ENCODE assay signal across 20 cellular contexts in the genomic region with DNA sequence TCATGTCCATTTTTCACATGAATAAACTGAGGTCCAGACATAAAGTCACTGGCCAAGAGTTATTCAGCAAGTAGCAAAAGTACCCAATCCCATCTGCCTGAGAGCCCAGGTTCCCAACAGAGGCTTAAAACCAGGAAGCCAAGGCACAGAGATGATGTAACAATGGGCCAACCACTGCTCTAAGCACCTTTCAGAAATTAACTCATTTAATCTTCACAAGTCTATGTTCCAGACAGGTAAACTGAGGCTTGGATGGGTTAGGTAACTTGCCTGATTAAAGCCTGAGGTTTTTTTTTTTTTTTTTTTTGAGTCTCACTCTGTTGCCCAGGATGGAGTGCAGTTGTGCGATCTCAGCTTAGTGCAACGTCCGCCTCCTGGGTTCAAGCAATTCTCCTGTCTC. TPM values are rescaled to one million over a fixed set of nuclear protein-coding genes. Genes with fewer than 3 reads are reported as not detected.
"Had no signal": no experiment of that assay in that cellular context is flagged by ENCODE, and none has a peak within 500 bp of the region (broad histone marks: within the 10 kb centered on the region; RNA-seq: fewer than 3 reads in every experiment).

No MANE protein-coding gene starts in this region.

- DNase-seq: activated CD4-positive, CD25-positive, alpha-beta regulatory T cell; activated effector memory CD4-positive, alpha-beta T cell treated with anti-CD3 and anti-CD28 coated beads, Interleukin-2, amount 50 U/mL, for 16 hours; activated naive CD4-positive, alpha-beta T cell treated with Interleukin-2 at 50 U/mL for 16 hours; activated naive CD8-positive, alpha-beta T cell treated with anti-CD3 and anti-CD28 coated beads, Interleukin-2, amount 10 ng/mL, durations not matched to agents 7 days and 5 days; activated T-cell treated with anti-CD3 and anti-CD28 coated beads for 4 hours; aorta; central memory CD4-positive, alpha-beta T cell; MM.1S; NCI-H1105; NCI-H1436 treated with DMSO at 0.1 percent for 48 hours; NCI-H187; NCI-H446; NCI-H524; Peyer's patch; Right ventricle myocardium superior; SJCRH30; SK-N-SH; T-helper 1 cell had no signal

- H3K27ac Mint-ChIP-seq: activated naive CD8-positive, alpha-beta T cell treated with anti-CD3 and anti-CD28 coated beads, Interleukin-2, amount 10 ng/mL, durations not matched to agents 7 days and 5 days had no signal

- H3K4me3 Mint-ChIP-seq: activated naive CD8-positive, alpha-beta T cell treated with anti-CD3 and anti-CD28 coated beads, Interleukin-2, amount 10 ng/mL, durations not matched to agents 7 days and 5 days had no signal

- H3K9me3 Mint-ChIP-seq: activated naive CD8-positive, alpha-beta T cell treated with anti-CD3 and anti-CD28 coated beads, Interleukin-2, amount 10 ng/mL, durations not matched to agents 7 days and 5 days had no signal

- H3K27me3 Mint-ChIP-seq: activated naive CD8-positive, alpha-beta T cell treated with anti-CD3 and anti-CD28 coated beads, Interleukin-2, amount 10 ng/mL, durations not matched to agents 7 days and 5 days had no signal

RNA-seq across cellular contexts. Expression of a gene that starts 59.3 kb away (rescaled TPM):
- total RNA-seq: activated naive CD8-positive, alpha-beta T cell treated with anti-CD3 and anti-CD28 coated beads, Interleukin-2, amount 10 ng/mL, durations not matched to agents 7 days and 5 days; aorta; breast epithelium; Peyer's patch; Right ventricle myocardium superior; SJCRH30; T-helper 2 cell treated with Interferon-gamma antibody and Interleukin-4, amounts not matched to agents 100 ng/mL and 5 ng/mL, for 36 hours had no signal
